Comparison of ENCODE assay signal across 1 cellular context in the genomic region with DNA sequence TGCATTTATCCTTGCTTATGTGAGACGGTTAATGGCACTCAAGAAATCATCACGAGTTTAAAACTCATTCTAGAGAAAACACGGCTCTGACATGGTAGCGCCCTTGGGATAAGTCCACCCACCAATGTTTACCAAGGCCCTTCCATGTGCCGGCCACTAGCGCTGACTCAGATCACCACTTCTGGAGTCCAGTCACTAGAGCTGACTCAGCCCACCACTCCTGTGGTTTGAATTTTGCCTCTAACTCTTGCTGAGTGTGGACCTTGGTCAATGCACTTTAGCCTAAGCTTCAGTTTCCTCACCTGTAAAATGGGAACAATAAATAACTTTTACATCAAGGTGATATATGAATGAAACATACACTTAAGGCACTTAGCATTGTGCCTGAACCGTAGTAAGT.
TF ChIP-seq lines count a peak whose summit lies in the region.

No MANE protein-coding gene starts in this region.

TF ChIP-seq in HepG2, 621 proteins besides CTCF, POLR2A, EP300 and RAD21 (continued from another document and continues in another):
- TF ChIP-seq, protein P1, sequence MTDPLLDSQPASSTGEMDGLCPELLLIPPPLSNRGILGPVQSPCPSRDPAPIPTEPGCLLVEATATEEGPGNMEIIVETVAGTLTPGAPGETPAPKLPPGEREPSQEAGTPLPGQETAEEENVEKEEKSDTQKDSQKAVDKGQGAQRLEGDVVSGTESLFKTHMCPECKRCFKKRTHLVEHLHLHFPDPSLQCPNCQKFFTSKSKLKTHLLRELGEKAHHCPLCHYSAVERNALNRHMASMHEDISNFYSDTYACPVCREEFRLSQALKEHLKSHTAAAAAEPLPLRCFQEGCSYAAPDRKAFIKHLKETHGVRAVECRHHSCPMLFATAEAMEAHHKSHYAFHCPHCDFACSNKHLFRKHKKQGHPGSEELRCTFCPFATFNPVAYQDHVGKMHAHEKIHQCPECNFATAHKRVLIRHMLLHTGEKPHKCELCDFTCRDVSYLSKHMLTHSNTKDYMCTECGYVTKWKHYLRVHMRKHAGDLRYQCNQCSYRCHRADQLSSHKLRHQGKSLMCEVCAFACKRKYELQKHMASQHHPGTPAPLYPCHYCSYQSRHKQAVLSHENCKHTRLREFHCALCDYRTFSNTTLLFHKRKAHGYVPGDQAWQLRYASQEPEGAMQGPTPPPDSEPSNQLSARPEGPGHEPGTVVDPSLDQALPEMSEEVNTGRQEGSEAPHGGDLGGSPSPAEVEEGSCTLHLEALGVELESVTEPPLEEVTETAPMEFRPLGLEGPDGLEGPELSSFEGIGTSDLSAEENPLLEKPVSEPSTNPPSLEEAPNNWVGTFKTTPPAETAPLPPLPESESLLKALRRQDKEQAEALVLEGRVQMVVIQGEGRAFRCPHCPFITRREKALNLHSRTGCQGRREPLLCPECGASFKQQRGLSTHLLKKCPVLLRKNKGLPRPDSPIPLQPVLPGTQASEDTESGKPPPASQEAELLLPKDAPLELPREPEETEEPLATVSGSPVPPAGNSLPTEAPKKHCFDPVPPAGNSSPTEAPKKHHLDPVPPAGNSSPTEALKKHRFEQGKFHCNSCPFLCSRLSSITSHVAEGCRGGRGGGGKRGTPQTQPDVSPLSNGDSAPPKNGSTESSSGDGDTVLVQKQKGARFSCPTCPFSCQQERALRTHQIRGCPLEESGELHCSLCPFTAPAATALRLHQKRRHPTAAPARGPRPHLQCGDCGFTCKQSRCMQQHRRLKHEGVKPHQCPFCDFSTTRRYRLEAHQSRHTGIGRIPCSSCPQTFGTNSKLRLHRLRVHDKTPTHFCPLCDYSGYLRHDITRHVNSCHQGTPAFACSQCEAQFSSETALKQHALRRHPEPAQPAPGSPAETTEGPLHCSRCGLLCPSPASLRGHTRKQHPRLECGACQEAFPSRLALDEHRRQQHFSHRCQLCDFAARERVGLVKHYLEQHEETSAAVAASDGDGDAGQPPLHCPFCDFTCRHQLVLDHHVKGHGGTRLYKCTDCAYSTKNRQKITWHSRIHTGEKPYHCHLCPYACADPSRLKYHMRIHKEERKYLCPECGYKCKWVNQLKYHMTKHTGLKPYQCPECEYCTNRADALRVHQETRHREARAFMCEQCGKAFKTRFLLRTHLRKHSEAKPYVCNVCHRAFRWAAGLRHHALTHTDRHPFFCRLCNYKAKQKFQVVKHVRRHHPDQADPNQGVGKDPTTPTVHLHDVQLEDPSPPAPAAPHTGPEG (CRISPR knock-in tag; IDR thresholded peaks at IDR 0.05): no peak
- 0 out of 2 replicates have a peak, but pooled peaks have one; percentile 42 for TF ChIP-seq ERF (CRISPR knock-in tag; IDR thresholded peaks at IDR 0.05)
- TF ChIP-seq ZNF343 (CRISPR knock-in tag; IDR thresholded peaks at IDR 0.05): no peak
- no peak for TF ChIP-seq MZF1 (CRISPR knock-in tag; IDR thresholded peaks at IDR 0.05; ENCODE audit: borderline replicate concordance)
- TF ChIP-seq ZNF670 (CRISPR knock-in tag; IDR thresholded peaks at IDR 0.05; ENCODE audit: borderline replicate concordance): peak; percentile 29; the same call in 1 of the 2 replicates
- TF ChIP-seq, protein P2, sequence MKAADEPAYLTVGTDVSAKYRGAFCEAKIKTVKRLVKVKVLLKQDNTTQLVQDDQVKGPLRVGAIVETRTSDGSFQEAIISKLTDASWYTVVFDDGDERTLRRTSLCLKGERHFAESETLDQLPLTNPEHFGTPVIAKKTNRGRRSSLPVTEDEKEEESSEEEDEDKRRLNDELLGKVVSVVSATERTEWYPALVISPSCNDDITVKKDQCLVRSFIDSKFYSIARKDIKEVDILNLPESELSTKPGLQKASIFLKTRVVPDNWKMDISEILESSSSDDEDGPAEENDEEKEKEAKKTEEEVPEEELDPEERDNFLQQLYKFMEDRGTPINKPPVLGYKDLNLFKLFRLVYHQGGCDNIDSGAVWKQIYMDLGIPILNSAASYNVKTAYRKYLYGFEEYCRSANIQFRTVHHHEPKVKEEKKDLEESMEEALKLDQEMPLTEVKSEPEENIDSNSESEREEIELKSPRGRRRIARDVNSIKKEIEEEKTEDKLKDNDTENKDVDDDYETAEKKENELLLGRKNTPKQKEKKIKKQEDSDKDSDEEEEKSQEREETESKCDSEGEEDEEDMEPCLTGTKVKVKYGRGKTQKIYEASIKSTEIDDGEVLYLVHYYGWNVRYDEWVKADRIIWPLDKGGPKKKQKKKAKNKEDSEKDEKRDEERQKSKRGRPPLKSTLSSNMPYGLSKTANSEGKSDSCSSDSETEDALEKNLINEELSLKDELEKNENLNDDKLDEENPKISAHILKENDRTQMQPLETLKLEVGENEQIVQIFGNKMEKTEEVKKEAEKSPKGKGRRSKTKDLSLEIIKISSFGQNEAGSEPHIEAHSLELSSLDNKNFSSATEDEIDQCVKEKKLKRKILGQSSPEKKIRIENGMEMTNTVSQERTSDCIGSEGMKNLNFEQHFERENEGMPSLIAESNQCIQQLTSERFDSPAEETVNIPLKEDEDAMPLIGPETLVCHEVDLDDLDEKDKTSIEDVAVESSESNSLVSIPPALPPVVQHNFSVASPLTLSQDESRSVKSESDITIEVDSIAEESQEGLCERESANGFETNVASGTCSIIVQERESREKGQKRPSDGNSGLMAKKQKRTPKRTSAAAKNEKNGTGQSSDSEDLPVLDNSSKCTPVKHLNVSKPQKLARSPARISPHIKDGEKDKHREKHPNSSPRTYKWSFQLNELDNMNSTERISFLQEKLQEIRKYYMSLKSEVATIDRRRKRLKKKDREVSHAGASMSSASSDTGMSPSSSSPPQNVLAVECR (CRISPR knock-in tag; IDR thresholded peaks at IDR 0.05; ENCODE audit: borderline replicate concordance): no peak; the same call in 1 of the 2 replicates
- no peak for TF ChIP-seq ZNF335 (CRISPR knock-in tag; IDR thresholded peaks at IDR 0.05)
- TF ChIP-seq ZNF747 (CRISPR knock-in tag; IDR thresholded peaks at IDR 0.05; ENCODE audit: borderline replicate concordance): no peak
- no peak for TF ChIP-seq RBM39 (IDR thresholded peaks at IDR 0.05; ENCODE audit: low read depth, low read length, poor library complexity, severe bottlenecking)
- no peak for TF ChIP-seq HOXA5 (CRISPR knock-in tag; IDR thresholded peaks at IDR 0.05)
- TF ChIP-seq RBFOX2 (IDR thresholded peaks at IDR 0.05; ENCODE audit: low read depth, low read length): no peak
- no peak for TF ChIP-seq CC2D1A (CRISPR knock-in tag; IDR thresholded peaks at IDR 0.05)
- TF ChIP-seq ZMAT3 (CRISPR knock-in tag; conservative IDR thresholded peaks at IDR 0.05): no peak
- TF ChIP-seq, protein P3, sequence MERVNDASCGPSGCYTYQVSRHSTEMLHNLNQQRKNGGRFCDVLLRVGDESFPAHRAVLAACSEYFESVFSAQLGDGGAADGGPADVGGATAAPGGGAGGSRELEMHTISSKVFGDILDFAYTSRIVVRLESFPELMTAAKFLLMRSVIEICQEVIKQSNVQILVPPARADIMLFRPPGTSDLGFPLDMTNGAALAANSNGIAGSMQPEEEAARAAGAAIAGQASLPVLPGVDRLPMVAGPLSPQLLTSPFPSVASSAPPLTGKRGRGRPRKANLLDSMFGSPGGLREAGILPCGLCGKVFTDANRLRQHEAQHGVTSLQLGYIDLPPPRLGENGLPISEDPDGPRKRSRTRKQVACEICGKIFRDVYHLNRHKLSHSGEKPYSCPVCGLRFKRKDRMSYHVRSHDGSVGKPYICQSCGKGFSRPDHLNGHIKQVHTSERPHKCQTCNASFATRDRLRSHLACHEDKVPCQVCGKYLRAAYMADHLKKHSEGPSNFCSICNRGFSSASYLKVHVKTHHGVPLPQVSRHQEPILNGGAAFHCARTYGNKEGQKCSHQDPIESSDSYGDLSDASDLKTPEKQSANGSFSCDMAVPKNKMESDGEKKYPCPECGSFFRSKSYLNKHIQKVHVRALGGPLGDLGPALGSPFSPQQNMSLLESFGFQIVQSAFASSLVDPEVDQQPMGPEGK (CRISPR knock-in tag; IDR thresholded peaks at IDR 0.05): no peak
- no peak for TF ChIP-seq ZNF253 (CRISPR knock-in tag; IDR thresholded peaks at IDR 0.05; ENCODE audit: borderline replicate concordance)
- 0 out of 2 replicates have a peak, but pooled peaks have one; percentile 43 for TF ChIP-seq POGZ (CRISPR knock-in tag; IDR thresholded peaks at IDR 0.05)
- no peak for TF ChIP-seq TP53 (CRISPR knock-in tag; conservative IDR thresholded peaks at IDR 0.05)
- TF ChIP-seq RFX3 (CRISPR knock-in tag; IDR thresholded peaks at IDR 0.05): no peak
- no peak for TF ChIP-seq ZKSCAN8 (CRISPR knock-in tag; IDR thresholded peaks at IDR 0.05; ENCODE audit: borderline replicate concordance)
- no peak for TF ChIP-seq ZFY (CRISPR knock-in tag; IDR thresholded peaks at IDR 0.05)
- TF ChIP-seq, protein P4, sequence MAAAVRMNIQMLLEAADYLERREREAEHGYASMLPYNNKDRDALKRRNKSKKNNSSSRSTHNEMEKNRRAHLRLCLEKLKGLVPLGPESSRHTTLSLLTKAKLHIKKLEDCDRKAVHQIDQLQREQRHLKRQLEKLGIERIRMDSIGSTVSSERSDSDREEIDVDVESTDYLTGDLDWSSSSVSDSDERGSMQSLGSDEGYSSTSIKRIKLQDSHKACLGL (CRISPR knock-in tag; IDR thresholded peaks at IDR 0.05): no peak
- TF ChIP-seq HNF4G (IDR thresholded peaks at IDR 0.05; ENCODE audit: borderline replicate concordance, low read depth, low read length): peak; percentile 74
- TF ChIP-seq HNF4G (CRISPR knock-in tag; IDR thresholded peaks at IDR 0.05; ENCODE audit: borderline replicate concordance, low read depth): no peak
- no peak for TF ChIP-seq HNRNPK (IDR thresholded peaks at IDR 0.05; ENCODE audit: low read depth, low read length, poor library complexity, severe bottlenecking)
- TF ChIP-seq, protein P5, sequence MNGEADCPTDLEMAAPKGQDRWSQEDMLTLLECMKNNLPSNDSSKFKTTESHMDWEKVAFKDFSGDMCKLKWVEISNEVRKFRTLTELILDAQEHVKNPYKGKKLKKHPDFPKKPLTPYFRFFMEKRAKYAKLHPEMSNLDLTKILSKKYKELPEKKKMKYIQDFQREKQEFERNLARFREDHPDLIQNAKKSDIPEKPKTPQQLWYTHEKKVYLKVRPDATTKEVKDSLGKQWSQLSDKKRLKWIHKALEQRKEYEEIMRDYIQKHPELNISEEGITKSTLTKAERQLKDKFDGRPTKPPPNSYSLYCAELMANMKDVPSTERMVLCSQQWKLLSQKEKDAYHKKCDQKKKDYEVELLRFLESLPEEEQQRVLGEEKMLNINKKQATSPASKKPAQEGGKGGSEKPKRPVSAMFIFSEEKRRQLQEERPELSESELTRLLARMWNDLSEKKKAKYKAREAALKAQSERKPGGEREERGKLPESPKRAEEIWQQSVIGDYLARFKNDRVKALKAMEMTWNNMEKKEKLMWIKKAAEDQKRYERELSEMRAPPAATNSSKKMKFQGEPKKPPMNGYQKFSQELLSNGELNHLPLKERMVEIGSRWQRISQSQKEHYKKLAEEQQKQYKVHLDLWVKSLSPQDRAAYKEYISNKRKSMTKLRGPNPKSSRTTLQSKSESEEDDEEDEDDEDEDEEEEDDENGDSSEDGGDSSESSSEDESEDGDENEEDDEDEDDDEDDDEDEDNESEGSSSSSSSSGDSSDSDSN (CRISPR knock-in tag; IDR thresholded peaks at IDR 0.05): no peak
- TF ChIP-seq ZNF878 (CRISPR knock-in tag; IDR thresholded peaks at IDR 0.05): no peak
- TF ChIP-seq FOXA3 (CRISPR knock-in tag; IDR thresholded peaks at IDR 0.05): peak; percentile 77
- TF ChIP-seq THAP11 (CRISPR knock-in tag; IDR thresholded peaks at IDR 0.05): peak; percentile 32; the same call in 1 of the 2 replicates
- peak; percentile 62 for TF ChIP-seq RXRB (CRISPR knock-in tag; IDR thresholded peaks at IDR 0.05; ENCODE audit: borderline replicate concordance)
- no peak for TF ChIP-seq ZNF569 (CRISPR knock-in tag; IDR thresholded peaks at IDR 0.05; ENCODE audit: borderline replicate concordance)
- no peak for TF ChIP-seq KLF9 (CRISPR knock-in tag; IDR thresholded peaks at IDR 0.05; ENCODE audit: low read depth)
- TF ChIP-seq ZNF577 (CRISPR knock-in tag; IDR thresholded peaks at IDR 0.05; ENCODE audit: borderline replicate concordance, low read depth): no peak
- no peak for TF ChIP-seq KLF16 (CRISPR knock-in tag; IDR thresholded peaks at IDR 0.05)
- TF ChIP-seq, protein P6, sequence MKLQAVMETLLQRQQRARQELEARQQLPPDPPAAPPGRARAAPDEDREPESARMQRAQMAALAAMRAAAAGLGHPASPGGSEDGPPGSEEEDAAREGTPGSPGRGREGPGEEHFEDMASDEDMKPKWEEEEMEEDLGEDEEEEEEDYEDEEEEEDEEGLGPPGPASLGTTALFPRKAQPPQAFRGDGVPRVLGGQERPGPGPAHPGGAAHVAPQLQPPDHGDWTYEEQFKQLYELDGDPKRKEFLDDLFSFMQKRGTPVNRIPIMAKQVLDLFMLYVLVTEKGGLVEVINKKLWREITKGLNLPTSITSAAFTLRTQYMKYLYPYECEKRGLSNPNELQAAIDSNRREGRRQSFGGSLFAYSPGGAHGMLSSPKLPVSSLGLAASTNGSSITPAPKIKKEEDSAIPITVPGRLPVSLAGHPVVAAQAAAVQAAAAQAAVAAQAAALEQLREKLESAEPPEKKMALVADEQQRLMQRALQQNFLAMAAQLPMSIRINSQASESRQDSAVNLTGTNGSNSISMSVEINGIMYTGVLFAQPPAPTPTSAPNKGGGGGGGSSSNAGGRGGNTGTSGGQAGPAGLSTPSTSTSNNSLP (IDR thresholded peaks at IDR 0.05; ENCODE audit: low read depth, low read length): no peak
- TF ChIP-seq HNF4A (CRISPR knock-in tag; IDR thresholded peaks at IDR 0.05): peak; percentile 93
- no peak for TF ChIP-seq FOXC1 (CRISPR knock-in tag; IDR thresholded peaks at IDR 0.05; ENCODE audit: borderline replicate concordance)
- TF ChIP-seq, protein P7, sequence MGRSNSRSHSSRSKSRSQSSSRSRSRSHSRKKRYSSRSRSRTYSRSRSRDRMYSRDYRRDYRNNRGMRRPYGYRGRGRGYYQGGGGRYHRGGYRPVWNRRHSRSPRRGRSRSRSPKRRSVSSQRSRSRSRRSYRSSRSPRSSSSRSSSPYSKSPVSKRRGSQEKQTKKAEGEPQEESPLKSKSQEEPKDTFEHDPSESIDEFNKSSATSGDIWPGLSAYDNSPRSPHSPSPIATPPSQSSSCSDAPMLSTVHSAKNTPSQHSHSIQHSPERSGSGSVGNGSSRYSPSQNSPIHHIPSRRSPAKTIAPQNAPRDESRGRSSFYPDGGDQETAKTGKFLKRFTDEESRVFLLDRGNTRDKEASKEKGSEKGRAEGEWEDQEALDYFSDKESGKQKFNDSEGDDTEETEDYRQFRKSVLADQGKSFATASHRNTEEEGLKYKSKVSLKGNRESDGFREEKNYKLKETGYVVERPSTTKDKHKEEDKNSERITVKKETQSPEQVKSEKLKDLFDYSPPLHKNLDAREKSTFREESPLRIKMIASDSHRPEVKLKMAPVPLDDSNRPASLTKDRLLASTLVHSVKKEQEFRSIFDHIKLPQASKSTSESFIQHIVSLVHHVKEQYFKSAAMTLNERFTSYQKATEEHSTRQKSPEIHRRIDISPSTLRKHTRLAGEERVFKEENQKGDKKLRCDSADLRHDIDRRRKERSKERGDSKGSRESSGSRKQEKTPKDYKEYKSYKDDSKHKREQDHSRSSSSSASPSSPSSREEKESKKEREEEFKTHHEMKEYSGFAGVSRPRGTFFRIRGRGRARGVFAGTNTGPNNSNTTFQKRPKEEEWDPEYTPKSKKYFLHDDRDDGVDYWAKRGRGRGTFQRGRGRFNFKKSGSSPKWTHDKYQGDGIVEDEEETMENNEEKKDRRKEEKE (IDR thresholded peaks at IDR 0.05): no peak
- no peak for TF ChIP-seq AGO1 (IDR thresholded peaks at IDR 0.05; ENCODE audit: low read depth, low read length, poor library complexity, severe bottlenecking)
- no peak for TF ChIP-seq SAFB2 (CRISPR knock-in tag; IDR thresholded peaks at IDR 0.05; ENCODE audit: borderline replicate concordance, low read depth)
